8 cellular contexts compared by ENCODE assay signal in the genomic region with DNA sequence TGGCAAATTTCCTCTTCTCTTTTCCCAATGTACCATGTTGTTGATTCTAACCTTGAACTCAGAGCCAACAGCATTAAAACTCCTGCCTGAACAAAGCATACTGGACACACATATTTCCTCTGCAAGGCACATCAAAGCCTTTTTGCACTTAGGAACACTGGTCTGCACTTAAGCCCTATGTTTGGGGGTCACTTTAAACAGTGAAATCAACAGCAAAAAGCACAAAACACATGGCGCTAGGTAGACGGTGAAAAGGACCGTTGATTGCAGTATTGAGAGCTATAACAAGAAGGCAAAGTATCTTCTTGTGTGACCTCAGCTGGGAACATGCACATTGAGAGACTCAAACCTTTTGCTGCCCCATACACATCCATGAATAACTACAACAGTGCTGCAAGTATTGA.
"Had no signal": no experiment of that assay in that cellular context is flagged by ENCODE, and none has a peak within 500 bp of the region (broad histone marks: within the 10 kb centered on the region; RNA-seq: fewer than 3 reads in every experiment).

No MANE protein-coding gene starts in this region.

- H3K4me3 ChIP-seq: GM12878 had no signal

- ATAC-seq: GM12878 had no signal

- DNase-seq: GDM1, GF-D8 had no signal

- FAIRE-seq: G401.6, GM12878, GM12891, GM12892, GM18507, GM19239 had no signal
